29 cellular contexts compared by ENCODE assay signal in genomic region chr6:100538086-100538485, GRCh38.
DNase-seq lines count a peak whose midpoint lies in the region; ATAC-seq, FAIRE-seq and TF ChIP-seq lines count a peak whose summit lies in the region.
"Had no signal": no experiment of that assay in that cellular context is flagged by ENCODE, and none has a peak within 500 bp of the region (broad histone marks: within the 10 kb centered on the region; RNA-seq: fewer than 3 reads in every experiment).

No MANE protein-coding gene starts in this region.

- H2BK20ac ChIP-seq in H9 (ENCODE audit: low read depth, low read length, poor library complexity, severe bottlenecking), result no peak overlapping the region

- H3K27ac Mint-ChIP-seq in H9, result no peak overlapping the region
- H3K27ac Mint-ChIP-seq: GM23338; memory B cell; stimulated activated effector memory CD8-positive, alpha-beta T cell treated with anti-CD3 and anti-CD28 coated beads, Interleukin-12 subunit alpha, Interleukin-12 subunit beta, amount 100 ng/mL, for 72 hours had no signal

- H3K23ac ChIP-seq in H9 (ENCODE audit: insufficient read length, low read depth, low read length), result no peak overlapping the region

- H3K4me2 ChIP-seq in endothelial cell of umbilical vein (ENCODE audit: insufficient read depth, low read length) (peak overlapping the region; percentile 31), H9 (ENCODE audit: insufficient read depth, insufficient read length, low read length) (no peak overlapping the region)
- H3K4me2 ChIP-seq: BLaER1, GM23338, neural progenitor cell had no signal

- H3K9me3 ChIP-seq in endothelial cell of umbilical vein (replicated peaks; ENCODE audit: control insufficient read depth, insufficient read depth, low read length), result no peaks in the 10 kb centered on the region
- no peaks in the 10 kb centered on the region for H3K9me3 ChIP-seq in H9 (ENCODE audit: control insufficient read depth, low read depth, low read length)
- H3K9me3 ChIP-seq: BLaER1, MG63, right lobe of liver, upper lobe of left lung had no signal

- H3K4me3 ChIP-seq in endothelial cell of umbilical vein (replicated peaks in 1 of 3; ENCODE audit: insufficient read depth in 1 of 3, low read depth in 1 of 3, low read length in 3 of 3), result no peak overlapping the region
- H3K4me3 ChIP-seq: BLaER1, GM23338, heart left ventricle, MG63, neural progenitor cell, right lobe of liver, upper lobe of left lung had no signal

- H3K9me3 Mint-ChIP-seq in H9, result no peaks in the 10 kb centered on the region
- H3K9me3 Mint-ChIP-seq: GM23338; memory B cell; stimulated activated effector memory CD8-positive, alpha-beta T cell treated with anti-CD3 and anti-CD28 coated beads, Interleukin-12 subunit alpha, Interleukin-12 subunit beta, amount 100 ng/mL, for 72 hours had no signal

- no peak overlapping the region for H2BK15ac ChIP-seq in H9 (ENCODE audit: low read depth, low read length)

- H3K4me1 ChIP-seq in endothelial cell of umbilical vein (ENCODE audit: control insufficient read depth, extremely low read depth, insufficient read depth, low read length), result peaks cover 7% of the 10 kb centered on the region
- H3K4me1 ChIP-seq in H9 (ENCODE audit: insufficient read depth, low read length), result no peaks in the 10 kb centered on the region
- H3K4me1 ChIP-seq: BLaER1, heart left ventricle, neural progenitor cell, parathyroid adenoma, right lobe of liver, upper lobe of left lung had no signal

- H3K79me2 ChIP-seq in endothelial cell of umbilical vein (ENCODE audit: control insufficient read depth, insufficient read depth, low read length) (no peaks in the 10 kb centered on the region), H9 (ENCODE audit: insufficient read depth, low read length) (no peaks in the 10 kb centered on the region)
- H3K79me2 ChIP-seq: parathyroid adenoma had no signal

- no peaks in the 10 kb centered on the region for H3K79me1 ChIP-seq in H9 (ENCODE audit: insufficient read depth, low read depth, low read length, poor library complexity, severe bottlenecking)

- H3K4ac ChIP-seq in H9 (ENCODE audit: low read depth, low read length), result no peak overlapping the region

- H2AK5ac ChIP-seq in H9 (ENCODE audit: insufficient read length, low read length), result no peak overlapping the region

- WGBS in H9 (ENCODE audit: extremely low coverage, insufficient read length, low lambda C conversion rate), result no CpG with 5 or more reads among the region's 1 CpG

- no peaks in the 10 kb centered on the region for H3K23me2 ChIP-seq in H9 (ENCODE audit: insufficient read length, low read depth, low read length, poor library complexity, severe bottlenecking)

- H3K14ac ChIP-seq in H9 (ENCODE audit: insufficient read depth, low read length), result no peak overlapping the region

- H3K27ac ChIP-seq in endothelial cell of umbilical vein (ENCODE audit: insufficient read depth, low read depth, low read length) (no peak overlapping the region), H9 (ENCODE audit: insufficient read length, low read depth, low read length) (no peak overlapping the region)
- H3K27ac ChIP-seq: BLaER1, heart left ventricle, neural progenitor cell, parathyroid adenoma, right lobe of liver, upper lobe of left lung had no signal

- no peak overlapping the region for H4K5ac ChIP-seq in H9 (ENCODE audit: insufficient read length, low read depth, low read length)

- no peaks in the 10 kb centered on the region for H3K9me1 ChIP-seq in endothelial cell of umbilical vein (replicated peaks; ENCODE audit: control insufficient read depth, extremely low read depth, insufficient read depth, low read length)

- no TSS peak for BruUV-seq in endothelial cell of umbilical vein (replicated peaks; lab: Mats Ljungman, UMichigan)

- CTCF ChIA-PET in endothelial cell of umbilical vein (lab: Charles Lee), result no interaction called here

- H2BK12ac ChIP-seq in H9 (ENCODE audit: insufficient read length, low read depth, low read length), result no peak overlapping the region

- FAIRE-seq in endothelial cell of umbilical vein (lab: Jason Lieb, UNC), result no peak

- H3K27me3 Mint-ChIP-seq in H9 (ENCODE audit: low read depth), result no peaks in the 10 kb centered on the region
- H3K27me3 Mint-ChIP-seq: memory B cell had no signal

- TF ChIP-seq POLR2A in endothelial cell of umbilical vein (IDR thresholded peaks at IDR 0.05; ENCODE audit: low read depth, low read length), result no peak

- H3K36me3 Mint-ChIP-seq in H9 (ENCODE audit: insufficient read depth in 1 of 3, low read depth in 3 of 3), result peaks cover 0 to 2% (median 0%) of the 10 kb centered on the region in 3 experiments; a peak in 2 of 7 replicates

- H3T11ph ChIP-seq in H9 (ENCODE audit: low read length), result no peak overlapping the region

- H3K9ac ChIP-seq in endothelial cell of umbilical vein (replicated peaks; ENCODE audit: extremely low read depth, insufficient read depth, low read length) (no peak overlapping the region), H9 (ENCODE audit: extremely low read depth, insufficient read length, low read length) (no peak overlapping the region)
- H3K9ac ChIP-seq: BLaER1, neural progenitor cell, parathyroid adenoma had no signal

- H4K91ac ChIP-seq in H9 (ENCODE audit: insufficient read length, low read depth, low read length), result no peak overlapping the region

- POLR2A ChIA-PET in endothelial cell of umbilical vein (lab: Charles Lee), result no interaction called here

- no peak overlapping the region for H3K4me3 Mint-ChIP-seq in H9
- H3K4me3 Mint-ChIP-seq: GM23338; memory B cell; neural progenitor cell; stimulated activated effector memory CD8-positive, alpha-beta T cell treated with anti-CD3 and anti-CD28 coated beads, Interleukin-12 subunit alpha, Interleukin-12 subunit beta, amount 100 ng/mL, for 72 hours had no signal

- no peak overlapping the region for H4K8ac ChIP-seq in H9 (replicated peaks; ENCODE audit: insufficient read length, low read depth, low read length)

- no peak overlapping the region for H3K56ac ChIP-seq in H9 (ENCODE audit: insufficient read length, low read depth, low read length)

- H2BK120ac ChIP-seq in H9 (ENCODE audit: low read depth, low read length, poor library complexity, severe bottlenecking), result no peak overlapping the region

- H2AFZ ChIP-seq in endothelial cell of umbilical vein (ENCODE audit: low read depth, low read length), result no peak overlapping the region
- no peak overlapping the region for H2AFZ ChIP-seq in H9 (ENCODE audit: low read length)
- H2AFZ ChIP-seq: GM23338, neural progenitor cell, parathyroid adenoma had no signal

- H4K20me1 ChIP-seq in endothelial cell of umbilical vein (replicated peaks; ENCODE audit: control insufficient read depth, extremely low read depth, insufficient read depth, low read length), result no peaks in the 10 kb centered on the region
- H4K20me1 ChIP-seq in H9 (ENCODE audit: control insufficient read depth, insufficient read depth, insufficient read length), result no peaks in the 10 kb centered on the region
- H4K20me1 ChIP-seq: BLaER1 had no signal

- in situ Hi-C loops in KBM-7 (cut with MboI; ENCODE audit: low pct_unique_long_range_greater_than_20kb, low sequenced_read_pairs), result no loop called here

- no peaks in the 10 kb centered on the region for H3K36me3 ChIP-seq in endothelial cell of umbilical vein (ENCODE audit: control insufficient read depth in 2 of 2, extremely low read depth in 1 of 2, insufficient read depth in 2 of 2, low read length in 2 of 2)
- H3K36me3 ChIP-seq: neural progenitor cell, right lobe of liver had no signal

- TF ChIP-seq CTCF in endothelial cell of umbilical vein (IDR thresholded peaks at IDR 0.05; ENCODE audit: extremely low read depth in 1 of 2, insufficient read depth in 1 of 2, low read depth in 1 of 2, low read length in 2 of 2) (no peak), H9 (conservative IDR thresholded peaks at IDR 0.05) (no peak)

- no peak overlapping the region for H3K18ac ChIP-seq in H9 (ENCODE audit: insufficient read length, low read depth, low read length)

- dilution Hi-C loops in endothelial cell of umbilical vein (cut with MboI; ENCODE audit: extremely low pct_ligation_motif_present, low sequenced_read_pairs), result no loop called here

- intact Hi-C loops in endothelial cell of umbilical vein (cut with micrococcal nuclease), result no loop called here

- H3K27me3 ChIP-seq in endothelial cell of umbilical vein (ENCODE audit: control insufficient read depth in 2 of 2, insufficient read depth in 2 of 2, low read length in 2 of 2) (no peaks in the 10 kb centered on the region), H9 (ENCODE audit: insufficient read depth, low read length) (no peaks in the 10 kb centered on the region)
- H3K27me3 ChIP-seq: BLaER1, heart left ventricle, MG63, neural progenitor cell, right lobe of liver, upper lobe of left lung had no signal

- DNase-seq in EH (ENCODE audit: low read depth) (peak; percentile 24), MV-4-11 (lab: John Stamatoyannopoulos, UW) (peak; percentile 16), endothelial cell of umbilical vein (ENCODE audit: low read depth, low spot score) (peak; percentile 73), lung microvascular endothelial cell (ENCODE audit: low read depth in 2 of 2) (peak; percentile 11 to 80), H9 (no peak), KBM-7 (no peak)
- DNase-seq: activated gamma-delta T cell; cerebellar nuclear complex; DMS79 treated with DMSO at 0.1 percent for 48 hours; heart left ventricle; left colon; MG63; NCI-H1436 treated with DMSO at 0.1 percent for 48 hours; NCI-H2107; NCI-H510A; OCI-M1; right lobe of liver; Right ventricle myocardium superior; stimulated activated CD4-positive, alpha-beta T cell treated with anti-CD3 and anti-CD28 coated beads, Interleukin-12 subunit alpha, Interleukin-12 subunit beta, amount 100 ng/mL, for 4 hours; stimulated activated CD4-positive, alpha-beta T cell treated with anti-CD3 and anti-CD28 coated beads, Interleukin-4, amount 100 ng/mL, for 24 hours; upper lobe of left lung had no signal

- no peak overlapping the region for H2BK5ac ChIP-seq in H9 (ENCODE audit: insufficient read length, low read length)

- H3K4me1 Mint-ChIP-seq in H9, result no peaks in the 10 kb centered on the region
- H3K4me1 Mint-ChIP-seq: GM23338; memory B cell; stimulated activated effector memory CD8-positive, alpha-beta T cell treated with anti-CD3 and anti-CD28 coated beads, Interleukin-12 subunit alpha, Interleukin-12 subunit beta, amount 100 ng/mL, for 72 hours had no signal

- ATAC-seq in HG03439 (IDR thresholded peaks at IDR 0.05; ENCODE audit: unreplicated experiment) (no peak), GM19351 (IDR thresholded peaks at IDR 0.05; ENCODE audit: unreplicated experiment) (no peak)
- ATAC-seq: GM23338; heart left ventricle; left colon; stimulated activated effector memory CD8-positive, alpha-beta T cell treated with anti-CD3 and anti-CD28 coated beads, Interleukin-12 subunit alpha, Interleukin-12 subunit beta, amount 100 ng/mL, for 72 hours had no signal

TF ChIP-seq in endothelial cell of umbilical vein, 7 proteins besides CTCF, POLR2A, EP300 and RAD21:
- TF ChIP-seq POLR2AphosphoS5 (IDR thresholded peaks at IDR 0.05; ENCODE audit: insufficient read depth, low read depth, low read length), result no peak
- TF ChIP-seq JUN (IDR thresholded peaks at IDR 0.05; ENCODE audit: borderline replicate concordance, insufficient read depth, insufficient read length, low read depth), result peak; percentile 11
- TF ChIP-seq GATA2 (IDR thresholded peaks at IDR 0.05; ENCODE audit: insufficient read depth, insufficient read length, low read depth, low read length), result no peak

Comparison
In these comparisons a context has a peak if more than half of its experiments do, and no peak if none do; other contexts are left out.
1. DNase-seq: peak in EH (single experiment), MV-4-11 (single experiment), endothelial cell of umbilical vein (single experiment) and lung microvascular endothelial cell (2 of 2); none in H9 (single experiment) and KBM-7 (single experiment).